28 cellular contexts compared by ENCODE assay signal in the genomic region with DNA sequence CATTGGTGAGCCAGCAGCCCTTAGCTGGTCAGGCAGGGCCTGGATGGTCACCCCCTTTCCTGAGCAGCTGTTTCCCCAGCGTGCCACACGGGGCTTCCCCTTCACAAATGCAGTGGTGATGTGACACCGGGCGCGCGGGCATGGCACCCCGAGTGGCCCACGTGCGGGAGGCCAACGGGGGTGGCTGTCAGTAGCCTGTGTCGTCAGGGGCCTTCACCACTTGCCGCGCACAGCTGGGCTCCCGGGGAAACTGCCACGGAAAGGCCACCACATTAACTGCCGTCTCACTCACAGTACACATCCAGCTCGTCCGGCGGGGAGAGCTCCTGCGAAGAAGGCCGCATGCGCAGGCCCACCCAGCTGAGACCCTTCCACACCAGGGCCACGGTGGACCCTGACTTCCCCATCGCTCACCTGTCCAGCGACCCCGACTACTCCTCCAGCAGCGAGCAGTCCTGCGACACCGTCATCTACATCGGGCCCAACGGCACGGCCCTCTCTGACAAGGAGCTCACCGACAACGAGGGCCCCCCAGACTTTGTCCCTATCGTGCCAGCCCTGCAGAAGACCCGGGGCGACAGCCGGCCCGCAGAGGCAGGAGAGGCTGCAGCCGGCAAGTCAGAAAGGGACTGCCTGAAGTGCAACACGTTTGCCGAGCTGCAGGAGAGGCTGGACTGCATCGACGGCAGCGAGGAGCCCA.
"Had no signal": no experiment of that assay in that cellular context is flagged by ENCODE, and none has a peak within 500 bp of the region (broad histone marks: within the 10 kb centered on the region; RNA-seq: fewer than 3 reads in every experiment).

No MANE protein-coding gene starts in this region.

- DNase-seq: activated CD4-positive, alpha-beta T cell treated with anti-CD3 and anti-CD28 coated beads for 4 hours; activated CD8-positive, alpha-beta memory T cell treated with anti-CD3 and anti-CD28 coated beads, Interleukin-2, amount 50 U/mL, for 4 hours; activated CD8-positive, alpha-beta T cell treated with anti-CD3 and anti-CD28 coated beads for 36 hours; activated naive CD4-positive, alpha-beta T cell; activated T-cell treated with anti-CD3 and anti-CD28 coated beads, Interleukin-2, amount 50 U/mL, for 72 hours; IMR-90; Kasumi-1; KBM-7; NCI-H1092 treated with DMSO at 0.1 percent for 48 hours; NCI-H1417 treated with DMSO at 0.1 percent for 48 hours; NCI-H1694; NCI-H2029; NCI-H2107; NCI-H2171 treated with DMSO at 0.1 percent for 48 hours; NCI-H226; NCI-H526; NCI-H774; NK-92 treated with Interleukin-12 subunit alpha and Interleukin-12 subunit beta, amount 100 ng/mL, for 24 hours; Peyer's patch; Right ventricle myocardium superior; SJCRH30; SK-N-SH had no signal

- H3K27ac ChIP-seq: ascending aorta, Peyer's patch, RWPE1, SJCRH30 had no signal

- H3K9me3 ChIP-seq: Peyer's patch, SJCRH30, SK-N-SH had no signal

- H3K4me1 ChIP-seq: ascending aorta, Peyer's patch, SJCRH30 had no signal

- H3K36me3 Mint-ChIP-seq: activated naive CD4-positive, alpha-beta T cell treated with anti-CD3 and anti-CD28 coated beads, Interleukin-2, amount 50 U/mL, for 24 hours had no signal

- H3K4me3 Mint-ChIP-seq: activated CD8-positive, alpha-beta T cell treated with anti-CD3 and anti-CD28 coated beads for 36 hours; activated naive CD4-positive, alpha-beta T cell treated with anti-CD3 and anti-CD28 coated beads, Interleukin-2, amount 50 U/mL, for 24 hours; activated T-cell treated with anti-CD3 and anti-CD28 coated beads, Interleukin-2, amount 50 U/mL, for 72 hours; brain; T-helper 1 cell treated with Interleukin-12 subunit alpha and Interleukin-12 subunit beta and Interleukin-4 antibody, amounts not matched to agents 30 μg/mL and 1 μg/mL, for 36 hours had no signal

- H3K4me1 Mint-ChIP-seq: activated naive CD4-positive, alpha-beta T cell treated with anti-CD3 and anti-CD28 coated beads, Interleukin-2, amount 50 U/mL, for 24 hours had no signal

- H3K4me3 ChIP-seq: ascending aorta, Peyer's patch, SJCRH30 had no signal

- H3K36me3 ChIP-seq: ascending aorta, Peyer's patch, SJCRH30 had no signal

- H3K9me3 Mint-ChIP-seq: activated CD8-positive, alpha-beta T cell treated with anti-CD3 and anti-CD28 coated beads for 36 hours; activated naive CD4-positive, alpha-beta T cell treated with anti-CD3 and anti-CD28 coated beads, Interleukin-2, amount 50 U/mL, for 24 hours; activated T-cell treated with anti-CD3 and anti-CD28 coated beads, Interleukin-2, amount 50 U/mL, for 72 hours; activated T-helper 2 cell treated with anti-CD3 and anti-CD28 coated beads, Interferon-gamma antibody, Interleukin-2, Interleukin-4, amounts not matched to agents 10 μg/mL and 5 μg/mL and 100 μg/mL, durations not matched to agents 14 hours and 24 hours and 36 hours; T-helper 1 cell treated with Interleukin-12 subunit alpha and Interleukin-12 subunit beta and Interleukin-4 antibody, amounts not matched to agents 30 μg/mL and 1 μg/mL, for 36 hours had no signal

- H3K4me2 ChIP-seq: SK-N-SH had no signal

- H3K27ac Mint-ChIP-seq: activated CD8-positive, alpha-beta T cell treated with anti-CD3 and anti-CD28 coated beads for 36 hours; activated naive CD4-positive, alpha-beta T cell treated with anti-CD3 and anti-CD28 coated beads, Interleukin-2, amount 50 U/mL, for 24 hours; activated T-cell treated with anti-CD3 and anti-CD28 coated beads, Interleukin-2, amount 50 U/mL, for 72 hours; activated T-helper 2 cell treated with anti-CD3 and anti-CD28 coated beads, Interferon-gamma antibody, Interleukin-2, Interleukin-4, amounts not matched to agents 10 μg/mL and 5 μg/mL and 100 μg/mL, durations not matched to agents 14 hours and 24 hours and 36 hours; T-helper 1 cell treated with Interleukin-12 subunit alpha and Interleukin-12 subunit beta and Interleukin-4 antibody, amounts not matched to agents 30 μg/mL and 1 μg/mL, for 36 hours had no signal

- H3K27me3 ChIP-seq: ascending aorta, Peyer's patch, SJCRH30 had no signal

- H3K9ac ChIP-seq: SK-N-SH had no signal
